In the genomic region with DNA sequence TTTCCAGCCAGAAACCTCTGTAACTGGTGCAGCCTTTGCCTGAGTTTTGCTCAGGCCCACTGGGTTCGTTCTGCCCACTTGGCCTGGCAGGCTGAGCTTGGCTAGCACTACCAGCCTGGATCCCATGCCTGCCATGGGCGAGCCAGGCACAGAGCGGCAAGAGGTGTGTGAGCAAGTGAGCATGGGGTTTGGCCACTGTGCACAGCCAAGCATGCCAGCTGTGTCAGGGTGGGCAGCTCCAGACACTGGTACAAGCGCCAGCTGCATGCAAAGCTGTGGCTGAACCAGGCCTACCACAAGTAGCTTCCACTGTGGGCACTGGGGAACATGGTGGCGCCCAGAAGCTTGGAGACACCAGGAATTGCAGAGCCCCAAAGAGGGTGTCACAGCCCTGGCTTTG, we compare ENCODE assay signal across 7 cellular contexts.
"Had no signal": no experiment of that assay in that cellular context is flagged by ENCODE, and none has a peak within 500 bp of the region (broad histone marks: within the 10 kb centered on the region; RNA-seq: fewer than 3 reads in every experiment).

No MANE protein-coding gene starts in this region.

- H3K4me3 ChIP-seq: GM23248 had no signal

- H3K27ac Mint-ChIP-seq: H9, IgD-negative memory B cell had no signal

- DNase-seq: GM23248, GOT3, H9, HCEC 1CT, KBM-7 had no signal

- H3K27ac ChIP-seq: GM23248, HL-60 had no signal

- H2AFZ ChIP-seq: GM23248 had no signal

- H3K4me3 Mint-ChIP-seq: H9, IgD-negative memory B cell had no signal

- H3K36me3 Mint-ChIP-seq: IgD-negative memory B cell had no signal

- H3K9ac ChIP-seq: GM23248 had no signal

- H3K4me1 Mint-ChIP-seq: H9 had no signal
